Comparison of ENCODE assay signal across 17 cellular contexts in genomic region chr1:225815526-225816178, GRCh38. TPM values are rescaled to one million over a fixed set of nuclear protein-coding genes. Genes with fewer than 3 reads are reported as not detected.
DNase-seq lines count a peak whose midpoint lies in the region; ATAC-seq lines count a peak whose summit lies in the region.
"Had no signal": no experiment of that assay in that cellular context is flagged by ENCODE, and none has a peak within 500 bp of the region (broad histone marks: within the 10 kb centered on the region; RNA-seq: fewer than 3 reads in every experiment).

No MANE protein-coding gene starts in this region.

- H3K4me1 ChIP-seq in subcutaneous abdominal adipose tissue (ENCODE audit: control insufficient read depth in 5 of 5, insufficient read depth in 5 of 5, low read length in 5 of 5) = peaks cover 46 to 94% (median 92%) of the 10 kb centered on the region in 5 donors

- peak overlapping the region in 3 of 5 donors; percentile 49 to 56 (median 52) for H3K9ac ChIP-seq in subcutaneous abdominal adipose tissue (ENCODE audit: low read length in 5 of 5)

- H3K27ac ChIP-seq in subcutaneous abdominal adipose tissue (ENCODE audit: low read depth, low read length) = peak overlapping the region; percentile 91
- H3K27ac ChIP-seq: HL-60 had no signal

- no peak overlapping the region for H3K4me3 Mint-ChIP-seq in natural killer cell treated with Interleukin-12 subunit alpha and Interleukin-12 subunit beta and Interleukin-15 and Interleukin-18, amount 100 ng/mL, for 72 hours
- H3K4me3 Mint-ChIP-seq: CD4-positive, CD25-positive, alpha-beta regulatory T cell; T-cell had no signal

- no peak for ATAC-seq in left lobe of liver
- ATAC-seq in HG02623 (IDR thresholded peaks at IDR 0.05; ENCODE audit: unreplicated experiment) = no peak
- ATAC-seq in HG03045 (IDR thresholded peaks at IDR 0.05; ENCODE audit: unreplicated experiment) = no peak
- no peak for ATAC-seq in natural killer cell treated with Interleukin-12 subunit alpha and Interleukin-12 subunit beta and Interleukin-15 and Interleukin-18, amount 100 ng/mL, for 72 hours
- ATAC-seq: sciatic nerve; stimulated activated naive CD8-positive, alpha-beta T cell treated with anti-CD3 and anti-CD28 coated beads, Interleukin-15, Interleukin-2, amounts not matched to agents 100 U/mL and 50 U/mL, for 24 hours; T-cell had no signal

- peaks cover 0 to under 1% of the 10 kb centered on the region in 2 donors for H3K27me3 Mint-ChIP-seq in natural killer cell treated with Interleukin-12 subunit alpha and Interleukin-12 subunit beta and Interleukin-15 and Interleukin-18, amount 100 ng/mL, for 72 hours
- H3K27me3 Mint-ChIP-seq: T-cell had no signal

- H3K36me3 Mint-ChIP-seq in natural killer cell treated with Interleukin-12 subunit alpha and Interleukin-12 subunit beta and Interleukin-15 and Interleukin-18, amount 100 ng/mL, for 72 hours = no peaks in the 10 kb centered on the region
- H3K36me3 Mint-ChIP-seq: CD4-positive, CD25-positive, alpha-beta regulatory T cell; T-cell had no signal

- H3K4me3 ChIP-seq in subcutaneous abdominal adipose tissue (ENCODE audit: low read depth in 1 of 5, low read length in 5 of 5) = peak overlapping the region in 1 of 5 donors; percentile 37
- H3K4me3 ChIP-seq: Peyer's patch had no signal

- H3K27ac Mint-ChIP-seq in natural killer cell treated with Interleukin-12 subunit alpha and Interleukin-12 subunit beta and Interleukin-15 and Interleukin-18, amount 100 ng/mL, for 72 hours = no peak overlapping the region
- H3K27ac Mint-ChIP-seq: CD4-positive, CD25-positive, alpha-beta regulatory T cell; T-cell had no signal

- peaks cover 0 to under 1% of the 10 kb centered on the region in 2 donors for H3K4me1 Mint-ChIP-seq in natural killer cell treated with Interleukin-12 subunit alpha and Interleukin-12 subunit beta and Interleukin-15 and Interleukin-18, amount 100 ng/mL, for 72 hours (ENCODE audit: low read depth in 2 of 2)

- peaks cover 0 to 9% (median 2%) of the 10 kb centered on the region in 5 donors for H3K36me3 ChIP-seq in subcutaneous abdominal adipose tissue (ENCODE audit: control insufficient read depth in 5 of 5, insufficient read depth in 5 of 5, low read length in 5 of 5)
- H3K36me3 ChIP-seq: Peyer's patch had no signal

- DNase-seq in NCI-H187 (lab: John Stamatoyannopoulos, UW) (peak; percentile 18 to 53), NCI-H524 treated with DMSO at 0.1 percent for 48 hours (lab: John Stamatoyannopoulos, UW) (peak; percentile 30), left lobe of liver (ENCODE audit: low spot score) (peak; percentile 38)
- no peak for DNase-seq in activated naive CD4-positive, alpha-beta T cell treated with Interleukin-2 at 50 U/mL for 16 hours
- no peak for DNase-seq in natural killer cell treated with Interleukin-12 subunit alpha and Interleukin-12 subunit beta and Interleukin-15 and Interleukin-18, amount 100 ng/mL, for 72 hours (ENCODE audit: low spot score)
- DNase-seq: activated CD8-positive, alpha-beta memory T cell treated with anti-CD3 and anti-CD28 coated beads, Interleukin-2, amount 50 U/mL, for 48 hours; CD4-positive, CD25-positive, alpha-beta regulatory T cell; Kasumi-1; NCI-H226; Peyer's patch; stimulated activated naive CD8-positive, alpha-beta T cell treated with anti-CD3 and anti-CD28 coated beads, Interleukin-15, Interleukin-2, amounts not matched to agents 100 U/mL and 50 U/mL, for 24 hours; T-cell had no signal

- H3K9me3 ChIP-seq in subcutaneous abdominal adipose tissue (ENCODE audit: control insufficient read depth in 5 of 5, low read length in 5 of 5) = no peaks in the 10 kb centered on the region
- H3K9me3 ChIP-seq: Peyer's patch had no signal

- peaks cover 0 to 3% (median 0%) of the 10 kb centered on the region in 5 donors for H3K27me3 ChIP-seq in subcutaneous abdominal adipose tissue (ENCODE audit: control insufficient read depth in 5 of 5, insufficient read depth in 4 of 5, low read length in 5 of 5)
- H3K27me3 ChIP-seq: Peyer's patch had no signal

- no peaks in the 10 kb centered on the region for H3K9me3 Mint-ChIP-seq in natural killer cell treated with Interleukin-12 subunit alpha and Interleukin-12 subunit beta and Interleukin-15 and Interleukin-18, amount 100 ng/mL, for 72 hours
- H3K9me3 Mint-ChIP-seq: CD4-positive, CD25-positive, alpha-beta regulatory T cell; T-cell had no signal

RNA-seq across cellular contexts. Expression of gene EPHX1, which starts 5.7 kb away (rescaled TPM):
- total RNA-seq in left lobe of liver = 1,368 TPM
- 1 to 10 TPM; 1.6 to 2.4 TPM for total RNA-seq in natural killer cell treated with Interleukin-12 subunit alpha and Interleukin-12 subunit beta and Interleukin-15 and Interleukin-18, amount 100 ng/mL, for 72 hours

RNA-seq across cellular contexts. Expression of gene SRP9, which starts 38.0 kb away (rescaled TPM):
- total RNA-seq in left lobe of liver = 136 TPM
- total RNA-seq in natural killer cell treated with Interleukin-12 subunit alpha and Interleukin-12 subunit beta and Interleukin-15 and Interleukin-18, amount 100 ng/mL, for 72 hours = 100 to 1,000 TPM; 183 to 194 TPM

Comparison
In these comparisons a context has a peak if more than half of its experiments do, and no peak if none do; other contexts are left out.
1. DNase-seq: peak in NCI-H187 (2 of 2), NCI-H524 treated with DMSO at 0.1 percent for 48 hours (single experiment) and left lobe of liver (single experiment); none in activated naive CD4-positive, alpha-beta T cell treated with Interleukin-2 at 50 U/mL for 16 hours (single experiment) and natural killer cell treated with Interleukin-12 subunit alpha and Interleukin-12 subunit beta and Interleukin-15 and Interleukin-18, amount 100 ng/mL, for 72 hours (single experiment).
2. RNA of gene EPHX1, which starts 5.7 kb away (total RNA-seq): 1,368 TPM in left lobe of liver (single experiment); 1.6 to 2.4 TPM in natural killer cell treated with Interleukin-12 subunit alpha and Interleukin-12 subunit beta and Interleukin-15 and Interleukin-18, amount 100 ng/mL, for 72 hours; every median in the first group is over 100 times any median in the second.